In genomic region chr11:86673055-86673843, GRCh38 we compare ENCODE assay signal across 10 cellular contexts. TPM values are rescaled to one million over a fixed set of nuclear protein-coding genes. Genes with fewer than 3 reads are reported as not detected.
DNase-seq lines count a peak whose midpoint lies in the region; ATAC-seq and TF ChIP-seq lines count a peak whose summit lies in the region.
"Had no signal": no experiment of that assay in that cellular context is flagged by ENCODE, and none has a peak within 500 bp of the region (broad histone marks: within the 10 kb centered on the region; RNA-seq: fewer than 3 reads in every experiment).

No MANE protein-coding gene starts in this region.

- POLR2A ChIA-PET in WTC11 (lab: Charles Lee), result no interaction called here

- no peaks in the 10 kb centered on the region for H3K36me3 ChIP-seq in heart left ventricle

- no peak overlapping the region for H3K4me3 ChIP-seq in heart left ventricle

- DNase-seq in heart left ventricle (peak in 1 of 5 donors; percentile 56), left cardiac atrium (no peak), WTC11 (ENCODE audit: low spot score) (no peak), mesothelial cell of epicardium (ENCODE audit: low spot score in 2 of 2, unreplicated experiment in 2 of 2) (no peak), type B pancreatic cell (ENCODE audit: extremely low spot score, unreplicated experiment) (no peak), KG1 (lab: John Stamatoyannopoulos, UW) (no peak), NCI-H82 (lab: John Stamatoyannopoulos, UW) (no peak)
- no peak for DNase-seq in stimulated activated naive CD4-positive, alpha-beta T cell (lab: John Stamatoyannopoulos, UW)
- DNase-seq: MM.1S; stimulated activated CD4-positive, alpha-beta T cell treated with anti-CD3 and anti-CD28 coated beads, Interleukin-12 subunit alpha, Interleukin-12 subunit beta, amount 100 ng/mL, for 4 hours had no signal

- intact Hi-C loops in heart left ventricle (cut with DNase I) (loop anchor here in 6 of 10 donors (5.0 to 10.0 kb wide), 7 partner anchors 46 to 218 kb away; partner anchors contain the start of gene PRSS23 (in 4 of the 6)), left cardiac atrium (cut with DNase I) (no loop called here)

- peak overlapping the region; percentile 48 for H3K4me3 Mint-ChIP-seq in WTC11
- H3K4me3 Mint-ChIP-seq in mesothelial cell of epicardium, result peak overlapping the region; percentile 76
- peak overlapping the region; percentile 84 for H3K4me3 Mint-ChIP-seq in type B pancreatic cell

- TF ChIP-seq POLR2A in heart left ventricle (IDR thresholded peaks at IDR 0.05), result no peak

- TF ChIP-seq CTCF in heart left ventricle (IDR thresholded peaks at IDR 0.05), result no peak
- TF ChIP-seq CTCF in WTC11 (IDR thresholded peaks at IDR 0.05), result no peak
- no peak for TF ChIP-seq CTCF in mesothelial cell of epicardium (IDR thresholded peaks at IDR 0.05; ENCODE audit: unreplicated experiment)
- TF ChIP-seq CTCF in type B pancreatic cell (conservative IDR thresholded peaks at IDR 0.05), result no peak

- 56 to 76% (median 74%) methylated on average over 8 of the region's 8 CpGs for WGBS in heart left ventricle, 4 donors

- H3K4me1 Mint-ChIP-seq in WTC11, result peaks cover 26% of the 10 kb centered on the region
- H3K4me1 Mint-ChIP-seq in mesothelial cell of epicardium, result peaks cover 8% of the 10 kb centered on the region
- peaks cover 24% of the 10 kb centered on the region for H3K4me1 Mint-ChIP-seq in type B pancreatic cell (ENCODE audit: unreplicated experiment)

- no peaks in the 10 kb centered on the region for H3K36me3 Mint-ChIP-seq in WTC11
- no peaks in the 10 kb centered on the region for H3K36me3 Mint-ChIP-seq in mesothelial cell of epicardium
- H3K36me3 Mint-ChIP-seq in type B pancreatic cell, result peaks cover 4% of the 10 kb centered on the region

- CTCF ChIA-PET in WTC11 (lab: Charles Lee), result interaction anchor here (2.1 kb wide), 1 partner anchor 65 kb away, joined by 13 read pairs; no protein-coding TSS in a partner anchor

- H3K27ac Mint-ChIP-seq in WTC11 (no peak overlapping the region; the same call in 1 of the 2 replicates), mesothelial cell of epicardium (no peak overlapping the region), type B pancreatic cell (peak overlapping the region; percentile 29)

- H3K4me1 ChIP-seq in heart left ventricle, result peaks cover 0 to 49% (median 24%) of the 10 kb centered on the region in 12 donors

- H3K27ac ChIP-seq in heart left ventricle, result peak overlapping the region in 8 of 12 donors; percentile 84 to 98 (median 94)

- ATAC-seq in heart left ventricle (peak in 1 of 4 donors; percentile 35), left cardiac atrium (no peak), WTC11 (no peak)

- H3K27me3 Mint-ChIP-seq in WTC11 (ENCODE audit: low read depth) (peaks cover 52% of the 10 kb centered on the region), mesothelial cell of epicardium (ENCODE audit: low read depth) (peaks cover 66% of the 10 kb centered on the region), type B pancreatic cell (peaks cover 48% of the 10 kb centered on the region)

- no peaks in the 10 kb centered on the region for H3K27me3 ChIP-seq in heart left ventricle

- H3K9me3 Mint-ChIP-seq in WTC11, result no peaks in the 10 kb centered on the region
- no peaks in the 10 kb centered on the region for H3K9me3 Mint-ChIP-seq in mesothelial cell of epicardium
- H3K9me3 Mint-ChIP-seq in type B pancreatic cell, result no peaks in the 10 kb centered on the region

- no peaks in the 10 kb centered on the region for H3K9me3 ChIP-seq in heart left ventricle

TF ChIP-seq in WTC11, 78 proteins besides CTCF, POLR2A, EP300 and RAD21 (continues in another document):
- TF ChIP-seq SP1 (CRISPR knock-in tag; conservative IDR thresholded peaks at IDR 0.05) (no peak), KAT7 (CRISPR knock-in tag; IDR thresholded peaks at IDR 0.05; ENCODE audit: borderline replicate concordance) (no peak), HMGXB4 (CRISPR knock-in tag; IDR thresholded peaks at IDR 0.05) (no peak), TEAD1 (CRISPR knock-in tag; IDR thresholded peaks at IDR 0.05) (no peak), PRDM15 (CRISPR knock-in tag; IDR thresholded peaks at IDR 0.05) (no peak), ZNF138 (CRISPR knock-in tag; conservative IDR thresholded peaks at IDR 0.05) (no peak), NR1H2 (CRISPR knock-in tag; IDR thresholded peaks at IDR 0.05) (no peak), CDX4 (CRISPR knock-in tag; IDR thresholded peaks at IDR 0.05; ENCODE audit: borderline replicate concordance) (no peak), FOXJ3 (CRISPR knock-in tag; IDR thresholded peaks at IDR 0.05; ENCODE audit: borderline replicate concordance) (no peak), OVOL2 (CRISPR knock-in tag; IDR thresholded peaks at IDR 0.05; ENCODE audit: borderline replicate concordance) (no peak), FOXP4 (CRISPR knock-in tag; IDR thresholded peaks at IDR 0.05) (no peak), MXD4 (CRISPR knock-in tag; IDR thresholded peaks at IDR 0.05; ENCODE audit: borderline replicate concordance) (no peak), EMX1 (CRISPR knock-in tag; IDR thresholded peaks at IDR 0.05) (no peak), RELA (CRISPR knock-in tag; IDR thresholded peaks at IDR 0.05; ENCODE audit: borderline replicate concordance) (no peak)

RNA-seq across cellular contexts. Expression of gene ME3, which starts 0.8 kb away (rescaled TPM):
- 10 to 100 TPM; 26.6 to 51.5 (median 33.5) TPM for total RNA-seq in heart left ventricle
- polyA plus RNA-seq in heart left ventricle, result 10 to 100 TPM; 11.3 to 24.1 TPM
- total RNA-seq in left cardiac atrium, result 10 to 100 TPM; 19.7 to 24.2 TPM
- 1.2 to 3.1 TPM (median 1.8 TPM) in 3 replicates for total RNA-seq in WTC11 (2021)
- total RNA-seq in mesothelial cell of epicardium, result 8.4 to 11.8 TPM (median 9.9 TPM) in 3 replicates
- total RNA-seq in type B pancreatic cell (ENCODE audit: low replicate concordance), result 6.5 and 9.7 TPM in 2 replicates

Comparison
In these comparisons a context has a peak if more than half of its experiments do, and no peak if none do; other contexts are left out.
1. intact Hi-C loops: an anchor here in heart left ventricle (5.0 to 10.0 kb wide); none called in left cardiac atrium.